Comparison of ENCODE assay signal across 1 cellular context in the genomic region with DNA sequence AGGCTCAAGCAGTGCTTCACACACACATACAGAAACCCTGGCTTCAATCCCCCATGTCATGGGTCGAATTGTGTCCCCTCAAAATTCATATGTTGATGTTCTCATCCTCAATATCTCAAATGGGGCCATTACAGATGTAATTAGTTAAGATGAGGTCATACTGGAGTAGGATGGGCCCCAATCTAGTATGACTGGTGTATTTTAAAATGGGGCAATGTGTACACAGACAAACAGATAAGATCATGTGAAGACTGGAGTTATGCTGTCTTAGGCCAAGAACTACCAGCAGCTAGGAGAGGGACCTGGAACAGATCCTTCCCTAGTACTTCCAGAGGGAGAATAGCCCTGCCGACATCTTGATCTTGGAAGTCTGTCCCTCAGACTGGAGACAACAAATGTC.
TF ChIP-seq lines count a peak whose summit lies in the region.

No MANE protein-coding gene starts in this region.

TF ChIP-seq in K562, 482 proteins besides CTCF, POLR2A, EP300 and RAD21 (continued from another document and continues in another):
- TF ChIP-seq, protein P1, sequence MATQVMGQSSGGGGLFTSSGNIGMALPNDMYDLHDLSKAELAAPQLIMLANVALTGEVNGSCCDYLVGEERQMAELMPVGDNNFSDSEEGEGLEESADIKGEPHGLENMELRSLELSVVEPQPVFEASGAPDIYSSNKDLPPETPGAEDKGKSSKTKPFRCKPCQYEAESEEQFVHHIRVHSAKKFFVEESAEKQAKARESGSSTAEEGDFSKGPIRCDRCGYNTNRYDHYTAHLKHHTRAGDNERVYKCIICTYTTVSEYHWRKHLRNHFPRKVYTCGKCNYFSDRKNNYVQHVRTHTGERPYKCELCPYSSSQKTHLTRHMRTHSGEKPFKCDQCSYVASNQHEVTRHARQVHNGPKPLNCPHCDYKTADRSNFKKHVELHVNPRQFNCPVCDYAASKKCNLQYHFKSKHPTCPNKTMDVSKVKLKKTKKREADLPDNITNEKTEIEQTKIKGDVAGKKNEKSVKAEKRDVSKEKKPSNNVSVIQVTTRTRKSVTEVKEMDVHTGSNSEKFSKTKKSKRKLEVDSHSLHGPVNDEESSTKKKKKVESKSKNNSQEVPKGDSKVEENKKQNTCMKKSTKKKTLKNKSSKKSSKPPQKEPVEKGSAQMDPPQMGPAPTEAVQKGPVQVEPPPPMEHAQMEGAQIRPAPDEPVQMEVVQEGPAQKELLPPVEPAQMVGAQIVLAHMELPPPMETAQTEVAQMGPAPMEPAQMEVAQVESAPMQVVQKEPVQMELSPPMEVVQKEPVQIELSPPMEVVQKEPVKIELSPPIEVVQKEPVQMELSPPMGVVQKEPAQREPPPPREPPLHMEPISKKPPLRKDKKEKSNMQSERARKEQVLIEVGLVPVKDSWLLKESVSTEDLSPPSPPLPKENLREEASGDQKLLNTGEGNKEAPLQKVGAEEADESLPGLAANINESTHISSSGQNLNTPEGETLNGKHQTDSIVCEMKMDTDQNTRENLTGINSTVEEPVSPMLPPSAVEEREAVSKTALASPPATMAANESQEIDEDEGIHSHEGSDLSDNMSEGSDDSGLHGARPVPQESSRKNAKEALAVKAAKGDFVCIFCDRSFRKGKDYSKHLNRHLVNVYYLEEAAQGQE (CRISPR knock-in tag; IDR thresholded peaks at IDR 0.05; ENCODE audit: low read depth): no peak
- TF ChIP-seq C11orf30 (IDR thresholded peaks at IDR 0.05; ENCODE audit: low read depth) (peak; percentile 27), SAFB (IDR thresholded peaks at IDR 0.05; ENCODE audit: borderline replicate concordance, low read depth, low read length) (no peak), CHD1 (IDR thresholded peaks at IDR 0.05; ENCODE audit: low read length) (no peak), ZBTB17 (CRISPR knock-in tag; IDR thresholded peaks at IDR 0.05) (no peak), TEAD2 (tag; IDR thresholded peaks at IDR 0.05) (no peak), ZSCAN29 (IDR thresholded peaks at IDR 0.05) (no peak), EZH2 (IDR thresholded peaks at IDR 0.05; ENCODE audit: borderline replicate concordance, low read depth, low read length) (no peak), WHSC1 (IDR thresholded peaks at IDR 0.05; ENCODE audit: low read length) (no peak), CREM (IDR thresholded peaks at IDR 0.05; ENCODE audit: low read depth) (peak; percentile 55; the same call in 1 of the 2 replicates), FOXJ2 (tag; IDR thresholded peaks at IDR 0.05) (0 out of 2 replicates have a peak, but pooled peaks have one; percentile 41), SMAD3 (CRISPR knock-in tag; conservative IDR thresholded peaks at IDR 0.05) (peak; percentile 47; the same call in 1 of the 2 replicates), SIRT6 (IDR thresholded peaks at IDR 0.05; ENCODE audit: low read depth, low read length) (no peak), L3MBTL2 (IDR thresholded peaks at IDR 0.05) (peak; percentile 21; the same call in 1 of the 2 replicates), ZNF717 (CRISPR knock-in tag; IDR thresholded peaks at IDR 0.05) (no peak), TAL1 (IDR thresholded peaks at IDR 0.05) (peak; percentile 37), ZNF239 (CRISPR knock-in tag; IDR thresholded peaks at IDR 0.05) (no peak), ZNF699 (CRISPR knock-in tag; IDR thresholded peaks at IDR 0.05; ENCODE audit: insufficient replicate concordance) (no peak), ZNF12 (CRISPR knock-in tag; IDR thresholded peaks at IDR 0.05) (no peak), FOXK2 (conservative IDR thresholded peaks at IDR 0.05 in 1 of 2, IDR thresholded peaks at IDR 0.05 in 1 of 2; ENCODE audit: low read depth in 2 of 2) (peak in 1 of 2 experiments; percentile 34; a peak in 1 of 4 replicates), ARID3A (IDR thresholded peaks at IDR 0.05; ENCODE audit: borderline replicate concordance, low read depth, low read length) (0 out of 2 replicates have a peak, but pooled peaks have one; percentile 61), MAFF (IDR thresholded peaks at IDR 0.05; ENCODE audit: low read length) (no peak; the same call in 1 of the 2 replicates), ZNF143 (CRISPR knock-in tag; IDR thresholded peaks at IDR 0.05) (no peak), YBX1 (IDR thresholded peaks at IDR 0.05) (no peak), NR3C1 (CRISPR knock-in tag; IDR thresholded peaks at IDR 0.05) (no peak), FOXJ3 (CRISPR knock-in tag; IDR thresholded peaks at IDR 0.05) (no peak), RCOR1 (IDR thresholded peaks at IDR 0.05; ENCODE audit: borderline replicate concordance in 1 of 2, low read depth in 2 of 2, low read length in 2 of 2) (peak in 1 of 2 experiments; percentile 42; a peak in 1 of 4 replicates), NCOR1 (IDR thresholded peaks at IDR 0.05) (peak; percentile 49; the same call in 1 of the 2 replicates), PHB (CRISPR knock-in tag; IDR thresholded peaks at IDR 0.05) (no peak), SMARCC2 (IDR thresholded peaks at IDR 0.05; ENCODE audit: low read depth) (peak; percentile 76; the same call in 1 of the 2 replicates), FOSL1 (tag; conservative IDR thresholded peaks at IDR 0.05) (peak; percentile 76), HEY1 (CRISPR knock-in tag; IDR thresholded peaks at IDR 0.05; ENCODE audit: borderline replicate concordance) (no peak), ATF1 (CRISPR knock-in tag; IDR thresholded peaks at IDR 0.05) (no peak), ATF1 (tag; IDR thresholded peaks at IDR 0.05) (peak; percentile 50; the same call in 1 of the 2 replicates), EWSR1 (IDR thresholded peaks at IDR 0.05; ENCODE audit: borderline replicate concordance, low read depth, partially characterized antibody) (no peak), ZNF354B (CRISPR knock-in tag; IDR thresholded peaks at IDR 0.05) (no peak), GATA2 (CRISPR knock-in tag; IDR thresholded peaks at IDR 0.05) (0 out of 2 replicates have a peak, but pooled peaks have one; percentile 12), FOS (IDR thresholded peaks at IDR 0.05; ENCODE audit: extremely low read depth, insufficient read length) (no peak), MTA1 (IDR thresholded peaks at IDR 0.05; ENCODE audit: borderline replicate concordance) (peak; percentile 46; the same call in 1 of the 2 replicates), ZKSCAN8 (CRISPR knock-in tag; IDR thresholded peaks at IDR 0.05) (no peak; the same call in 1 of the 2 replicates), ZNF431 (CRISPR knock-in tag; IDR thresholded peaks at IDR 0.05) (no peak), ELF1 (tag; IDR thresholded peaks at IDR 0.05) (no peak), SFPQ (IDR thresholded peaks at IDR 0.05; ENCODE audit: low read depth, low read length) (no peak), FOXA1 (IDR thresholded peaks at IDR 0.05; ENCODE audit: borderline replicate concordance) (peak; percentile 78), XRCC3 (IDR thresholded peaks at IDR 0.05) (no peak), CBFA2T2 (conservative IDR thresholded peaks at IDR 0.05) (no peak), ATF7 (IDR thresholded peaks at IDR 0.05) (peak; percentile 97), TFE3 (CRISPR knock-in tag; IDR thresholded peaks at IDR 0.05) (no peak), ZNF76 (CRISPR knock-in tag; IDR thresholded peaks at IDR 0.05; ENCODE audit: borderline replicate concordance) (no peak), TCF7L2 (IDR thresholded peaks at IDR 0.05; ENCODE audit: low read depth, low read length) (no peak), CEBPG (CRISPR knock-in tag; IDR thresholded peaks at IDR 0.05) (no peak), CEBPG (tag; conservative IDR thresholded peaks at IDR 0.05 in 1 of 2, IDR thresholded peaks at IDR 0.05 in 1 of 2) (peak; percentile 40 to 43; a peak in 1 of 4 replicates), SRSF1 (IDR thresholded peaks at IDR 0.05; ENCODE audit: low read depth, low read length) (no peak), HNRNPLL (IDR thresholded peaks at IDR 0.05; ENCODE audit: low read depth, low read length, poor library complexity, severe bottlenecking) (no peak), ZKSCAN1 (IDR thresholded peaks at IDR 0.05; ENCODE audit: low read depth, low read length) (no peak), TEAD4 (IDR thresholded peaks at IDR 0.05; ENCODE audit: low read length) (peak; percentile 68; the same call in 1 of the 2 replicates), TEAD4 (CRISPR knock-in tag; IDR thresholded peaks at IDR 0.05; ENCODE audit: borderline replicate concordance) (no peak), CBFA2T3 (IDR thresholded peaks at IDR 0.05) (peak; percentile 43; the same call in 1 of the 2 replicates), ZC3H8 (IDR thresholded peaks at IDR 0.05) (no peak), DPF2 (IDR thresholded peaks at IDR 0.05) (peak; percentile 82), RBM25 (IDR thresholded peaks at IDR 0.05; ENCODE audit: low read depth, low read length, severe bottlenecking) (no peak), TFAP4 (CRISPR knock-in tag; IDR thresholded peaks at IDR 0.05; ENCODE audit: borderline replicate concordance) (no peak), SMARCA4 (IDR thresholded peaks at IDR 0.05) (peak; percentile 78), PHF8 (IDR thresholded peaks at IDR 0.05; ENCODE audit: borderline replicate concordance, low read length) (no peak), ARID1B (IDR thresholded peaks at IDR 0.05) (peak; percentile 76), MED1 (CRISPR knock-in tag; IDR thresholded peaks at IDR 0.05; ENCODE audit: borderline replicate concordance) (no peak)
- TF ChIP-seq, protein P2, sequence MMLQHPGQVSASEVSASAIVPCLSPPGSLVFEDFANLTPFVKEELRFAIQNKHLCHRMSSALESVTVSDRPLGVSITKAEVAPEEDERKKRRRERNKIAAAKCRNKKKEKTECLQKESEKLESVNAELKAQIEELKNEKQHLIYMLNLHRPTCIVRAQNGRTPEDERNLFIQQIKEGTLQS (IDR thresholded peaks at IDR 0.05): peak; percentile 94
- TF ChIP-seq, protein P2 (CRISPR knock-in tag; conservative IDR thresholded peaks at IDR 0.05): 0 out of 2 replicates have a peak, but pooled peaks have one; percentile 23
- TF ChIP-seq, protein P3, sequence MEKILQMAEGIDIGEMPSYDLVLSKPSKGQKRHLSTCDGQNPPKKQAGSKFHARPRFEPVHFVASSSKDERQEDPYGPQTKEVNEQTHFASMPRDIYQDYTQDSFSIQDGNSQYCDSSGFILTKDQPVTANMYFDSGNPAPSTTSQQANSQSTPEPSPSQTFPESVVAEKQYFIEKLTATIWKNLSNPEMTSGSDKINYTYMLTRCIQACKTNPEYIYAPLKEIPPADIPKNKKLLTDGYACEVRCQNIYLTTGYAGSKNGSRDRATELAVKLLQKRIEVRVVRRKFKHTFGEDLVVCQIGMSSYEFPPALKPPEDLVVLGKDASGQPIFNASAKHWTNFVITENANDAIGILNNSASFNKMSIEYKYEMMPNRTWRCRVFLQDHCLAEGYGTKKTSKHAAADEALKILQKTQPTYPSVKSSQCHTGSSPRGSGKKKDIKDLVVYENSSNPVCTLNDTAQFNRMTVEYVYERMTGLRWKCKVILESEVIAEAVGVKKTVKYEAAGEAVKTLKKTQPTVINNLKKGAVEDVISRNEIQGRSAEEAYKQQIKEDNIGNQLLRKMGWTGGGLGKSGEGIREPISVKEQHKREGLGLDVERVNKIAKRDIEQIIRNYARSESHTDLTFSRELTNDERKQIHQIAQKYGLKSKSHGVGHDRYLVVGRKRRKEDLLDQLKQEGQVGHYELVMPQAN (IDR thresholded peaks at IDR 0.05; ENCODE audit: borderline replicate concordance): no peak
